28 cellular contexts compared by ENCODE assay signal in genomic region chr1:61420243-61420642, GRCh38.
"Had no signal": no experiment of that assay in that cellular context is flagged by ENCODE, and none has a peak within 500 bp of the region (broad histone marks: within the 10 kb centered on the region; RNA-seq: fewer than 3 reads in every experiment).

No MANE protein-coding gene starts in this region.

- H3K79me2 ChIP-seq: parathyroid adenoma had no signal

- H3K27me3 ChIP-seq: neural progenitor cell, neutrophil, stomach, testis, thyroid gland, transverse colon, upper lobe of left lung, vagina had no signal

- H3K4me2 ChIP-seq: neural progenitor cell had no signal

- H3K9ac ChIP-seq: neural progenitor cell, parathyroid adenoma had no signal

- H3K9me3 ChIP-seq: lower lobe of right lung, neutrophil, stomach, testis, thyroid gland, transverse colon, upper lobe of left lung, vagina had no signal

- DNase-seq: hippocampal formation; kidney glomerular epithelial cell; lower lobe of right lung; mammary epithelial cell; mesenchymal stem cell; naive B cell; natural killer cell; nephron progenitor cell; occipital lobe; stimulated activated CD4-positive, alpha-beta T cell treated with anti-CD3 and anti-CD28 coated beads, Interleukin-12 subunit alpha, Interleukin-12 subunit beta, amount 100 ng/mL, for 4 hours; stimulated activated CD4-positive, alpha-beta T cell treated with anti-CD3 and anti-CD28 coated beads, Interleukin-15, amount 100 ng/mL, for 24 hours; stimulated activated CD4-positive, alpha-beta T cell treated with anti-CD3 and anti-CD28 coated beads, Interleukin-2, amount 100 ng/mL, for 24 hours; stimulated activated CD4-positive, alpha-beta T cell treated with anti-CD3 and anti-CD28 coated beads, Interleukin-4, amount 100 ng/mL, for 1 hour; stimulated activated naive B cell treated with anti-CD40 and anti-IgM and Interleukin-4, amounts not matched to agents 10 μg/mL and 1 μg/mL and 100 μg/mL, for 72 hours; stimulated activated naive CD8-positive, alpha-beta T cell treated with anti-CD3 and anti-CD28 coated beads, Interleukin-15, Interleukin-2, amounts not matched to agents 100 U/mL and 50 U/mL, for 24 hours; stomach; testis; thyroid gland; transverse colon; upper lobe of left lung had no signal

- H3K4me1 ChIP-seq: lower lobe of right lung, neural progenitor cell, parathyroid adenoma, vagina had no signal

- H3K36me3 Mint-ChIP-seq: naive B cell; natural killer cell; stimulated activated naive B cell treated with anti-CD40 and anti-IgM and Interleukin-4, amounts not matched to agents 10 μg/mL and 1 μg/mL and 100 μg/mL, for 72 hours had no signal

- H3K4me3 ChIP-seq: lower lobe of right lung, neural progenitor cell, skin epidermis, stomach, testis, thyroid gland, transverse colon, upper lobe of left lung, vagina had no signal

- ATAC-seq: left lobe of liver; lower lobe of right lung; natural killer cell; sciatic nerve; stimulated activated naive B cell treated with anti-CD40 and anti-IgM and Interleukin-4, amounts not matched to agents 10 μg/mL and 1 μg/mL and 100 μg/mL, for 72 hours; stimulated activated naive CD8-positive, alpha-beta T cell treated with anti-CD3 and anti-CD28 coated beads, Interleukin-15, Interleukin-2, amounts not matched to agents 100 U/mL and 50 U/mL, for 24 hours had no signal

- H3K4me3 Mint-ChIP-seq: naive B cell; natural killer cell; nephron progenitor cell; neural progenitor cell; stimulated activated naive B cell treated with anti-CD40 and anti-IgM and Interleukin-4, amounts not matched to agents 10 μg/mL and 1 μg/mL and 100 μg/mL, for 72 hours had no signal

- H2AFZ ChIP-seq: neural progenitor cell, parathyroid adenoma had no signal

- H3K27ac ChIP-seq: lower lobe of right lung, neural progenitor cell, neutrophil, parathyroid adenoma, skin epidermis, stomach, testis, thyroid gland, transverse colon, upper lobe of left lung, vagina had no signal

- H3K27ac Mint-ChIP-seq: natural killer cell; neural progenitor cell; progenitor cell of endocrine pancreas; stimulated activated naive B cell treated with anti-CD40 and anti-IgM and Interleukin-4, amounts not matched to agents 10 μg/mL and 1 μg/mL and 100 μg/mL, for 72 hours had no signal

- H3K36me3 ChIP-seq: lower lobe of right lung, neural progenitor cell, neutrophil, thyroid gland, vagina had no signal

- H3K27me3 Mint-ChIP-seq: progenitor cell of endocrine pancreas had no signal

- H3K9me3 Mint-ChIP-seq: naive B cell; natural killer cell; nephron progenitor cell; neural progenitor cell; stimulated activated naive B cell treated with anti-CD40 and anti-IgM and Interleukin-4, amounts not matched to agents 10 μg/mL and 1 μg/mL and 100 μg/mL, for 72 hours had no signal
